ENCODE assay signal across 24 cellular contexts in genomic region chr2:120436460-120436739, GRCh38.
DNase-seq lines count a peak whose midpoint lies in the region; TF ChIP-seq lines count a peak whose summit lies in the region.
"Had no signal": no experiment of that assay in that cellular context is flagged by ENCODE, and none has a peak within 500 bp of the region (broad histone marks: within the 10 kb centered on the region; RNA-seq: fewer than 3 reads in every experiment).

No MANE protein-coding gene starts in this region.

- no peak overlapping the region for H3K4me3 Mint-ChIP-seq in activated T-helper 2 cell treated with anti-CD3 and anti-CD28 coated beads, Interferon-gamma antibody, Interleukin-2, Interleukin-4, amounts not matched to agents 10 μg/mL and 5 μg/mL and 100 μg/mL, durations not matched to agents 14 hours and 24 hours and 36 hours (ENCODE audit: low read depth)
- H3K4me3 Mint-ChIP-seq: activated CD4-positive, alpha-beta memory T cell treated with anti-CD3 and anti-CD28 coated beads for 36 hours; activated naive CD4-positive, alpha-beta T cell treated with anti-CD3 and anti-CD28 coated beads for 36 hours; WTC11 had no signal

- peaks cover 29% of the 10 kb centered on the region for H3K27me3 Mint-ChIP-seq in activated T-helper 2 cell treated with anti-CD3 and anti-CD28 coated beads, Interferon-gamma antibody, Interleukin-2, Interleukin-4, amounts not matched to agents 10 μg/mL and 5 μg/mL and 100 μg/mL, durations not matched to agents 14 hours and 24 hours and 36 hours (ENCODE audit: low read depth)

- no peak overlapping the region for H2AFZ ChIP-seq in MM.1S (ENCODE audit: low read length)

- WGBS in spleen, 5 donors = 67 to 92% (median 82%) methylated on average over 1 of the region's 1 CpG

- H3K27me3 ChIP-seq in spleen (replicated peaks in 1 of 7) (peaks cover 0 to 62% (median 11%) of the 10 kb centered on the region in 7 donors), MM.1S (replicated peaks; ENCODE audit: insufficient read depth, low read length) (peaks cover 3% of the 10 kb centered on the region; the same call in 1 of the 2 replicates)
- H3K27me3 ChIP-seq: uterus had no signal

- no peak overlapping the region for H3K9ac ChIP-seq in MM.1S (ENCODE audit: low read length)
- H3K9ac ChIP-seq: BLaER1 treated with 17β-estradiol and CSF1 and Interleukin-3, amounts not matched to agents 10 nM and 100 nM had no signal

- H4K20me1 ChIP-seq in MM.1S (ENCODE audit: insufficient read depth, low read length) = no peaks in the 10 kb centered on the region

- H3K9me3 ChIP-seq in spleen (no peaks in the 10 kb centered on the region), MM.1S (replicated peaks; ENCODE audit: insufficient read depth, low read length) (no peaks in the 10 kb centered on the region)
- H3K9me3 ChIP-seq: BLaER1 treated with 17β-estradiol and CSF1 and Interleukin-3, amounts not matched to agents 10 nM and 100 nM; esophagus muscularis mucosa; HAP-1; mucosa of descending colon; uterus had no signal

- intact Hi-C loops in spleen (cut with DNase I; ENCODE audit: low total_unique reads) = no loop called here
- intact Hi-C loops in activated T-helper 2 cell treated with anti-CD3 and anti-CD28 coated beads, Interferon-gamma antibody, Interleukin-2, Interleukin-4, amounts not matched to agents 10 μg/mL and 5 μg/mL and 100 μg/mL, durations not matched to agents 14 hours and 24 hours and 36 hours (cut with micrococcal nuclease) = no loop called here

- no peaks in the 10 kb centered on the region for H3K9me2 ChIP-seq in MM.1S (replicated peaks; ENCODE audit: insufficient read depth, low read length)

- no peaks in the 10 kb centered on the region for H3K36me3 ChIP-seq in spleen
- no peaks in the 10 kb centered on the region for H3K36me3 ChIP-seq in MM.1S (replicated peaks; ENCODE audit: insufficient read depth, low read length)
- H3K36me3 ChIP-seq: BLaER1 treated with 17β-estradiol and CSF1 and Interleukin-3, amounts not matched to agents 10 nM and 100 nM; esophagus muscularis mucosa; HAP-1; uterus had no signal

- no peak overlapping the region for H3K4me3 ChIP-seq in foreskin fibroblast (ENCODE audit: low read depth in 1 of 2, low read length in 2 of 2)
- no peak overlapping the region for H3K4me3 ChIP-seq in spleen
- H3K4me3 ChIP-seq in MM.1S (ENCODE audit: low read length) = no peak overlapping the region
- H3K4me3 ChIP-seq: BLaER1 treated with 17β-estradiol and CSF1 and Interleukin-3, amounts not matched to agents 10 nM and 100 nM; esophagus muscularis mucosa; HAP-1; mucosa of descending colon; uterus had no signal

- H3K4me1 Mint-ChIP-seq in activated T-helper 2 cell treated with anti-CD3 and anti-CD28 coated beads, Interferon-gamma antibody, Interleukin-2, Interleukin-4, amounts not matched to agents 10 μg/mL and 5 μg/mL and 100 μg/mL, durations not matched to agents 14 hours and 24 hours and 36 hours (ENCODE audit: low read depth) = no peaks in the 10 kb centered on the region

- no peaks in the 10 kb centered on the region for H3K79me2 ChIP-seq in MM.1S (ENCODE audit: low read length)

- no peak for TF ChIP-seq CTCF in foreskin fibroblast (IDR thresholded peaks at IDR 0.05; ENCODE audit: low read depth, low read length)
- no peak for TF ChIP-seq CTCF in spleen (IDR thresholded peaks at IDR 0.05 in 8 of 11, conservative IDR thresholded peaks at IDR 0.05 in 3 of 11)
- no peak for TF ChIP-seq CTCF in MM.1S (IDR thresholded peaks at IDR 0.05; ENCODE audit: low read length)

- no peaks in the 10 kb centered on the region for H3K36me3 Mint-ChIP-seq in activated T-helper 2 cell treated with anti-CD3 and anti-CD28 coated beads, Interferon-gamma antibody, Interleukin-2, Interleukin-4, amounts not matched to agents 10 μg/mL and 5 μg/mL and 100 μg/mL, durations not matched to agents 14 hours and 24 hours and 36 hours (ENCODE audit: low read depth)
- H3K36me3 Mint-ChIP-seq: activated CD4-positive, alpha-beta memory T cell treated with anti-CD3 and anti-CD28 coated beads for 36 hours; WTC11 had no signal

- H3K27ac ChIP-seq in spleen (no peak overlapping the region), MM.1S (ENCODE audit: low read length) (no peak overlapping the region)
- H3K27ac ChIP-seq: BLaER1 treated with 17β-estradiol and CSF1 and Interleukin-3, amounts not matched to agents 10 nM and 100 nM; esophagus muscularis mucosa; uterus had no signal

- DNase-seq in DMS53 (lab: John Stamatoyannopoulos, UW) (peak; percentile 17), DMS53 treated with DMSO at 0.1 percent for 48 hours (lab: John Stamatoyannopoulos, UW; ENCODE audit: unreplicated experiment) (no peak), M059J (ENCODE audit: low read depth) (peak; percentile 16), foreskin fibroblast (peak; percentile 21 to 59), spleen (peak; percentile 41), MM.1S (no peak)
- DNase-seq in stimulated activated CD8-positive, alpha-beta memory T cell treated with anti-CD3 and anti-CD28 coated beads, Interleukin-4, amount 100 ng/mL, for 48 hours = no peak
- no peak for DNase-seq in activated T-helper 2 cell treated with anti-CD3 and anti-CD28 coated beads, Interferon-gamma antibody, Interleukin-2, Interleukin-4, amounts not matched to agents 10 μg/mL and 5 μg/mL and 100 μg/mL, durations not matched to agents 14 hours and 24 hours and 36 hours (ENCODE audit: low spot score)
- DNase-seq: 8988T; activated CD4-positive, alpha-beta memory T cell treated with anti-CD3 and anti-CD28 coated beads for 36 hours; activated naive CD4-positive, alpha-beta T cell treated with anti-CD3 and anti-CD28 coated beads for 36 hours; activated T-cell treated with anti-CD3 and anti-CD28 coated beads, Interleukin-2, amount 50 U/mL, for 1 hour; anterior cingulate cortex; caudate nucleus; GF-D8; mucosa of descending colon; NCI-H1417 treated with DMSO at 0.1 percent for 48 hours; NCI-H524; stimulated activated CD4-positive, alpha-beta T cell treated with anti-CD3 and anti-CD28 coated beads, Interleukin-12 subunit alpha, Interleukin-12 subunit beta, amount 100 ng/mL, for 4 hours; uterus had no signal

- H3K27ac Mint-ChIP-seq in activated T-helper 2 cell treated with anti-CD3 and anti-CD28 coated beads, Interferon-gamma antibody, Interleukin-2, Interleukin-4, amounts not matched to agents 10 μg/mL and 5 μg/mL and 100 μg/mL, durations not matched to agents 14 hours and 24 hours and 36 hours = no peak overlapping the region
- H3K27ac Mint-ChIP-seq: activated CD4-positive, alpha-beta memory T cell treated with anti-CD3 and anti-CD28 coated beads for 36 hours; activated naive CD4-positive, alpha-beta T cell treated with anti-CD3 and anti-CD28 coated beads for 36 hours; WTC11 had no signal

- TF ChIP-seq POLR2A in spleen (IDR thresholded peaks at IDR 0.05) = no peak

- H3K4me1 ChIP-seq in spleen = no peaks in the 10 kb centered on the region
- H3K4me1 ChIP-seq in MM.1S (ENCODE audit: low read length) = no peaks in the 10 kb centered on the region
- H3K4me1 ChIP-seq: esophagus muscularis mucosa, HAP-1, uterus had no signal

- H3K9me3 Mint-ChIP-seq in activated T-helper 2 cell treated with anti-CD3 and anti-CD28 coated beads, Interferon-gamma antibody, Interleukin-2, Interleukin-4, amounts not matched to agents 10 μg/mL and 5 μg/mL and 100 μg/mL, durations not matched to agents 14 hours and 24 hours and 36 hours = no peaks in the 10 kb centered on the region
- H3K9me3 Mint-ChIP-seq: activated CD4-positive, alpha-beta memory T cell treated with anti-CD3 and anti-CD28 coated beads for 36 hours; activated naive CD4-positive, alpha-beta T cell treated with anti-CD3 and anti-CD28 coated beads for 36 hours; WTC11 had no signal

- H3K4me2 ChIP-seq in MM.1S (ENCODE audit: low read depth, low read length) = no peak overlapping the region
- H3K4me2 ChIP-seq: BLaER1 treated with 17β-estradiol and CSF1 and Interleukin-3, amounts not matched to agents 10 nM and 100 nM had no signal

- H3F3A ChIP-seq in MM.1S (ENCODE audit: insufficient read depth, low read length) = no peaks in the 10 kb centered on the region

Comparison
In these comparisons a context has a peak if more than half of its experiments do, and no peak if none do; other contexts are left out.
1. DNase-seq: peak in DMS53 (single experiment), M059J (single experiment), foreskin fibroblast (2 of 2) and spleen (single experiment); none in DMS53 treated with DMSO at 0.1 percent for 48 hours (single experiment), stimulated activated CD8-positive, alpha-beta memory T cell treated with anti-CD3 and anti-CD28 coated beads, Interleukin-4, amount 100 ng/mL, for 48 hours (single experiment), activated T-helper 2 cell treated with anti-CD3 and anti-CD28 coated beads, Interferon-gamma antibody, Interleukin-2, Interleukin-4, amounts not matched to agents 10 μg/mL and 5 μg/mL and 100 μg/mL, durations not matched to agents 14 hours and 24 hours and 36 hours (single experiment) and MM.1S (single experiment).